Comparison of ENCODE assay signal across 21 cellular contexts in genomic region chr1:212597495-212597894, GRCh38. TPM values are rescaled to one million over a fixed set of nuclear protein-coding genes. Genes with fewer than 3 reads are reported as not detected.
DNase-seq lines count a peak whose midpoint lies in the region; ATAC-seq, FAIRE-seq and TF ChIP-seq lines count a peak whose summit lies in the region.
"Had no signal": no experiment of that assay in that cellular context is flagged by ENCODE, and none has a peak within 500 bp of the region (broad histone marks: within the 10 kb centered on the region; RNA-seq: fewer than 3 reads in every experiment).

No MANE protein-coding gene starts in this region.

- no peaks in the 10 kb centered on the region for H3K9me2 ChIP-seq in HCT116 (ENCODE audit: insufficient read depth)

- RAD21 ChIA-PET in HCT116 (lab: Charles Lee; ENCODE audit: low non-redundant PET in 1 of 2, low total read pairs in 2 of 2, uncharacterized antibody in 2 of 2, unreplicated experiment in 2 of 2): no interaction called here

- no peaks in the 10 kb centered on the region for H4K20me1 ChIP-seq in HCT116 (ENCODE audit: insufficient read depth)

- TF ChIP-seq CTCF in HCT116 (IDR thresholded peaks at IDR 0.05 in 2 of 3, conservative IDR thresholded peaks at IDR 0.05 in 1 of 3; ENCODE audit: borderline replicate concordance in 1 of 3, insufficient read depth in 1 of 3, low read depth in 2 of 3, low read length in 2 of 3): no peak
- TF ChIP-seq CTCF in bronchial epithelial cell (IDR thresholded peaks at IDR 0.05; ENCODE audit: insufficient read depth, low read length, severe bottlenecking): no peak
- TF ChIP-seq CTCF in mucosa of descending colon (IDR thresholded peaks at IDR 0.05): no peak

- peak overlapping the region; percentile 93 for H3K27ac Mint-ChIP-seq in activated CD4-positive, alpha-beta T cell treated with anti-CD3 and anti-CD28 coated beads, Interleukin-2, amount 10 ng/mL, durations not matched to agents 7 days and 5 days

- H3K9me3 Mint-ChIP-seq in activated CD4-positive, alpha-beta T cell treated with anti-CD3 and anti-CD28 coated beads, Interleukin-2, amount 10 ng/mL, durations not matched to agents 7 days and 5 days: peaks cover 5% of the 10 kb centered on the region
- H3K9me3 Mint-ChIP-seq: CD4-positive, CD25-positive, alpha-beta regulatory T cell; GM23338 had no signal

- peaks cover 21% of the 10 kb centered on the region for H3K27me3 Mint-ChIP-seq in activated CD4-positive, alpha-beta T cell treated with anti-CD3 and anti-CD28 coated beads, Interleukin-2, amount 10 ng/mL, durations not matched to agents 7 days and 5 days

- intact Hi-C loops in HCT116 (cut with micrococcal nuclease) (no loop called here), mucosa of descending colon (cut with DNase I, micrococcal nuclease) (no loop called here)

- no TSS peak for BruUV-seq in HCT116 (replicated peaks; lab: Mats Ljungman, UMichigan)

- H2AFZ ChIP-seq in HCT116 (ENCODE audit: low read depth, low read length, poor library complexity, severe bottlenecking): peak overlapping the region; percentile 91
- H2AFZ ChIP-seq: GM23338 had no signal

- H3K4me3 ChIP-seq in HCT116 (replicated peaks in 1 of 2; ENCODE audit: low read depth in 1 of 2, low read length in 2 of 2) (no peak overlapping the region), bronchial epithelial cell (ENCODE audit: low read depth, low read length) (no peak overlapping the region), mucosa of descending colon (no peak overlapping the region)
- H3K4me3 ChIP-seq: cardiac muscle cell, GM23338, heart left ventricle, SK-N-MC had no signal

- H3K4me3 Mint-ChIP-seq in activated CD4-positive, alpha-beta T cell treated with anti-CD3 and anti-CD28 coated beads, Interleukin-2, amount 10 ng/mL, durations not matched to agents 7 days and 5 days: no peak overlapping the region
- H3K4me3 Mint-ChIP-seq: CD4-positive, CD25-positive, alpha-beta regulatory T cell; GM23338 had no signal

- DNase-seq in activated CD4-positive, alpha-beta T cell treated with anti-CD3 and anti-CD28 coated beads, Interleukin-2, amount 10 ng/mL, durations not matched to agents 7 days and 5 days: no peak
- DNase-seq in activated CD4-positive, alpha-beta T cell treated with anti-CD3 and anti-CD28 coated beads for 4 hours: no peak
- DNase-seq in HCT116 (ENCODE audit: low read depth, low spot score) (no peak), bronchial epithelial cell (ENCODE audit: low read depth) (peak; percentile 18), mucosa of descending colon (no peak), activated gamma-delta T cell treated with Interleukin-2 at 50 U/mL for 16 hours (no peak), GM19238 (ENCODE audit: insufficient read length, low spot score) (no peak)
- DNase-seq in activated effector memory CD4-positive, alpha-beta T cell treated with anti-CD3 and anti-CD28 coated beads, Interleukin-2, amount 50 U/mL, for 16 hours: no peak
- DNase-seq: CD4-positive, CD25-positive, alpha-beta regulatory T cell; DMS79; heart left ventricle; KBM-7; NCI-H1092 treated with DMSO at 0.1 percent for 48 hours; NCI-H774; stimulated activated naive CD4-positive, alpha-beta T cell had no signal

- no peak overlapping the region for H3K27ac ChIP-seq in HCT116 (ENCODE audit: low read depth, low read length)
- H3K27ac ChIP-seq: cardiac muscle cell, HL-60, SK-N-MC had no signal

- TF ChIP-seq POLR2A in HCT116 (IDR thresholded peaks at IDR 0.05; ENCODE audit: borderline replicate concordance, extremely low read depth, insufficient read depth, insufficient read length): no peak

- FAIRE-seq in bronchial epithelial cell (lab: Jason Lieb, UNC): no peak
- FAIRE-seq: GM18507 had no signal

- POLR2A ChIA-PET in activated CD4-positive, alpha-beta T cell treated with anti-CD3 and anti-CD28 coated beads, Interleukin-2, amount 10 ng/mL, durations not matched to agents 7 days and 5 days (lab: Charles Lee): no interaction called here
- POLR2A ChIA-PET in HCT116 (lab: Charles Lee): interaction anchor here (4.8 kb wide), 1 partner anchor 11 kb away, joined by 45 read pairs; the partner anchor contains the start of gene ATF3

- peaks cover 18 to 44% of the 10 kb centered on the region in 2 experiments for H3K4me1 ChIP-seq in HCT116 (ENCODE audit: control insufficient read depth in 1 of 2, insufficient read depth in 2 of 2, low read length in 2 of 2)
- H3K4me1 ChIP-seq in mucosa of descending colon (ENCODE audit: low read depth): no peaks in the 10 kb centered on the region

- H3K4me2 ChIP-seq in HCT116 (ENCODE audit: low read length): peak overlapping the region; percentile 74
- H3K4me2 ChIP-seq: GM23338 had no signal

- no peaks in the 10 kb centered on the region for H3K36me3 ChIP-seq in HCT116 (ENCODE audit: control insufficient read depth in 1 of 2, insufficient read depth in 2 of 2, low read length in 2 of 2)
- H3K36me3 ChIP-seq in bronchial epithelial cell (ENCODE audit: control insufficient read depth, insufficient read depth, low read length): no peaks in the 10 kb centered on the region
- no peaks in the 10 kb centered on the region for H3K36me3 ChIP-seq in mucosa of descending colon (ENCODE audit: low read depth)
- H3K36me3 ChIP-seq: cardiac muscle cell, heart left ventricle had no signal

- H3K9me3 ChIP-seq in HCT116 (ENCODE audit: control insufficient read depth in 1 of 2, insufficient read depth in 1 of 2, low read depth in 1 of 2, low read length in 2 of 2) (no peaks in the 10 kb centered on the region), mucosa of descending colon (no peaks in the 10 kb centered on the region)
- H3K9me3 ChIP-seq: heart left ventricle had no signal

- H3K79me2 ChIP-seq in HCT116 (ENCODE audit: insufficient read depth, low read length): no peaks in the 10 kb centered on the region

- H3K4me1 Mint-ChIP-seq in activated CD4-positive, alpha-beta T cell treated with anti-CD3 and anti-CD28 coated beads, Interleukin-2, amount 10 ng/mL, durations not matched to agents 7 days and 5 days: peaks cover 30% of the 10 kb centered on the region

- no peak for TF ChIP-seq RAD21 in HCT116 (IDR thresholded peaks at IDR 0.05; ENCODE audit: low read depth)

- ATAC-seq in HCT116 (no peak), mucosa of descending colon (peak; percentile 31)
- ATAC-seq: esophagus mucosa, GM23338, heart left ventricle had no signal

- H3K27me3 ChIP-seq in HCT116 (ENCODE audit: insufficient read depth, low read length): no peaks in the 10 kb centered on the region
- no peaks in the 10 kb centered on the region for H3K27me3 ChIP-seq in bronchial epithelial cell (ENCODE audit: control insufficient read depth, insufficient read depth, low read length)

- H3K36me3 Mint-ChIP-seq in activated CD4-positive, alpha-beta T cell treated with anti-CD3 and anti-CD28 coated beads, Interleukin-2, amount 10 ng/mL, durations not matched to agents 7 days and 5 days (ENCODE audit: low read depth): peaks cover 2% of the 10 kb centered on the region
- H3K36me3 Mint-ChIP-seq: CD4-positive, CD25-positive, alpha-beta regulatory T cell had no signal

- CTCF ChIA-PET in activated CD4-positive, alpha-beta T cell treated with anti-CD3 and anti-CD28 coated beads, Interleukin-2, amount 10 ng/mL, durations not matched to agents 7 days and 5 days (lab: Charles Lee): interaction anchor here (1.2 to 2.1 kb wide), 6 partner anchors 8 to 120 kb away, joined by 3 to 10 read pairs (median 6); partner anchors contain the start of gene ATF3
- CTCF ChIA-PET in HCT116 (lab: Charles Lee): interaction anchor here (1.9 kb wide), 1 partner anchor 120 kb away, joined by 10 read pairs; no protein-coding TSS in a partner anchor

- no peak overlapping the region for H3K9ac ChIP-seq in HCT116 (ENCODE audit: low read length)

TF ChIP-seq in HCT116, 20 proteins besides CTCF, POLR2A, EP300 and RAD21 (continues in another document):
- no peak for TF ChIP-seq REST (IDR thresholded peaks at IDR 0.05; ENCODE audit: low read depth)
- TF ChIP-seq, protein P1, sequence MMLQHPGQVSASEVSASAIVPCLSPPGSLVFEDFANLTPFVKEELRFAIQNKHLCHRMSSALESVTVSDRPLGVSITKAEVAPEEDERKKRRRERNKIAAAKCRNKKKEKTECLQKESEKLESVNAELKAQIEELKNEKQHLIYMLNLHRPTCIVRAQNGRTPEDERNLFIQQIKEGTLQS (IDR thresholded peaks at IDR 0.05): no peak
- TF ChIP-seq ELF1 (IDR thresholded peaks at IDR 0.05; ENCODE audit: borderline replicate concordance, low read depth): no peak
- TF ChIP-seq ZNF274 (IDR thresholded peaks at IDR 0.05; ENCODE audit: low read depth, low read length): no peak

RNA-seq across cellular contexts. Expression of gene ATF3, which starts 11.1 kb away (rescaled TPM):
- total RNA-seq in activated CD4-positive, alpha-beta T cell treated with anti-CD3 and anti-CD28 coated beads, Interleukin-2, amount 10 ng/mL, durations not matched to agents 7 days and 5 days: 10 to 100 TPM; 10.0 to 13.0 TPM
- total RNA-seq in HCT116 (2021; ENCODE audit: unreplicated experiment) (43.2 TPM), bronchial epithelial cell (19.2 and 31.7 TPM in 2 replicates), mucosa of descending colon (100 to 1,000 TPM in 1 of 3 donors, 10 to 100 TPM in 2; 20.2 to 121 (median 42.0) TPM)
- 60.0 and 101 TPM in 2 replicates for polyA plus RNA-seq in HCT116 (2012)
